ENCODE assay signal across 14 cellular contexts in the genomic region with DNA sequence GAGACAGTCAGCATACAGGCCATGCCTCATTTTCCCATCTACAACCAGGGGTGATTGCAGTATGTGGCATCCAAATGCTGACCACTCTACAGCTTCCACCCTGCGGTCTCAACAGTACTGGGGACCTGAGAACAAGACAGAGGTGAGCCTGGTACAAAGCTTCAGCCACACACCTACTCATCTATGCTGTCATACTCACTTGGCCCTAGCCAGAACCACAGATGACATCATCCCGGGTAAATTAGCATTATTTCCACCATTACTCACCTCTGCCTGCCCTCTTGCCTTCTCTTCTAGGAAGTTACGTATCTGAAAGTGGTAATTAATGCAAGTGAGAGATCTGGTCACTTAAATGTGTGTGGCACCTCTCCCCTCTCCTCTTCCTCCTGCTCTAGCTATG.
A peak's percentile ranks its signal among the peaks of the same experiment; 100 is the strongest.
DNase-seq lines count a peak whose midpoint lies in the region; ATAC-seq and FAIRE-seq lines count a peak whose summit lies in the region.
"Had no signal": no experiment of that assay in that cellular context is flagged by ENCODE, and none has a peak within 500 bp of the region (broad histone marks: within the 10 kb centered on the region; RNA-seq: fewer than 3 reads in every experiment).

No MANE protein-coding gene starts in this region.

- ATAC-seq in GM18517 (IDR thresholded peaks at IDR 0.05; ENCODE audit: unreplicated experiment), result no peak
- ATAC-seq: pancreas had no signal

- peak; percentile 6 for DNase-seq in stimulated activated CD4-positive, alpha-beta T cell treated with anti-CD3 and anti-CD28 coated beads, Interleukin-15, amount 100 ng/mL, for 24 hours
- no peak for DNase-seq in stimulated activated CD4-positive, alpha-beta T cell treated with anti-CD3 and anti-CD28 coated beads, Interleukin-12 subunit alpha, Interleukin-12 subunit beta, amount 100 ng/mL, for 4 hours
- DNase-seq in SW480 (ENCODE audit: low spot score) (peak; percentile 49), fibroblast of peridontal ligament (ENCODE audit: extremely low read depth) (peak; percentile 52), urothelium cell line (ENCODE audit: low spot score) (peak; percentile 18), medulla oblongata (ENCODE audit: extremely low spot score) (no peak), amniotic stem cell (lab: John Stamatoyannopoulos, UW) (no peak)
- DNase-seq: activated CD4-positive, alpha-beta T cell treated with anti-CD3 and anti-CD28 coated beads, Interleukin-2, amount 10 ng/mL, durations not matched to agents 24 days and 14 days; C1 segment of cervical spinal cord; effector CD8-positive, alpha-beta T cell; NCI-H1048; NCI-H524; pancreas had no signal

- FAIRE-seq in urothelium cell line (lab: Jason Lieb, UNC), result no peak
- FAIRE-seq: pancreas had no signal

Comparison
In these comparisons a context has a peak if more than half of its experiments do, and no peak if none do; other contexts are left out.
1. DNase-seq: peak in stimulated activated CD4-positive, alpha-beta T cell treated with anti-CD3 and anti-CD28 coated beads, Interleukin-15, amount 100 ng/mL, for 24 hours (single experiment), SW480 (single experiment), fibroblast of peridontal ligament (single experiment) and urothelium cell line (single experiment); none in stimulated activated CD4-positive, alpha-beta T cell treated with anti-CD3 and anti-CD28 coated beads, Interleukin-12 subunit alpha, Interleukin-12 subunit beta, amount 100 ng/mL, for 4 hours (single experiment), medulla oblongata (single experiment) and amniotic stem cell (single experiment).